19 cellular contexts compared by ENCODE assay signal in genomic region chr10:61039868-61040267, GRCh38.
DNase-seq lines count a peak whose midpoint lies in the region; ATAC-seq, FAIRE-seq and TF ChIP-seq lines count a peak whose summit lies in the region.
"Had no signal": no experiment of that assay in that cellular context is flagged by ENCODE, and none has a peak within 500 bp of the region (broad histone marks: within the 10 kb centered on the region; RNA-seq: fewer than 3 reads in every experiment).

No MANE protein-coding gene starts in this region.

- no peaks in the 10 kb centered on the region for H4K20me1 ChIP-seq in K562 (replicated peaks; ENCODE audit: control insufficient read depth, insufficient read depth, low read length)
- H4K20me1 ChIP-seq: BLaER1 had no signal

- no peaks in the 10 kb centered on the region for H3K27me3 ChIP-seq in K562 (ENCODE audit: control insufficient read depth in 2 of 2, insufficient read depth in 2 of 2, low read length in 2 of 2)
- H3K27me3 ChIP-seq: BLaER1 had no signal

- POLR2A ChIA-PET in K562 (lab: Yijun Ruan, JAX) = interaction anchor here (1.0 to 2.0 kb wide), 2 partner anchors 9 to 13 kb away, joined by 3 to 9 read pairs; no protein-coding TSS in a partner anchor

- CTCF ChIA-PET in K562 (lab: Yijun Ruan, JAX; ENCODE audit: low intra/inter-chr PET ratio) = no interaction called here

- no peaks in the 10 kb centered on the region for H3K9me3 ChIP-seq in K562 (replicated peaks; ENCODE audit: control insufficient read depth, insufficient read depth, low read depth, low read length)
- H3K9me3 ChIP-seq: Caco-2 had no signal

- BruUV-seq in K562 (replicated peaks; lab: Mats Ljungman, UMichigan) = no TSS peak

- DNase-seq in LHCN-M2 (ENCODE audit: low read depth) (peak; percentile 2), K562 (ENCODE audit: extremely low read depth in 1 of 4, low spot score in 3 of 4) (no peak), myocyte (ENCODE audit: low read depth) (peak; percentile 23), A172 (ENCODE audit: low spot score) (no peak)
- no peak for DNase-seq in activated effector memory CD4-positive, alpha-beta T cell treated with Interleukin-2 at 50 U/mL for 16 hours
- DNase-seq in activated T-cell treated with anti-CD3 and anti-CD28 coated beads, Interleukin-2, amount 50 U/mL, for 1 hour = no peak
- DNase-seq: Caco-2; CD4-positive, CD25-positive, alpha-beta regulatory T cell; CD8-positive, alpha-beta T cell; DMS153; DND-41; H9 had no signal

- ATAC-seq in K562 = no peak
- ATAC-seq: CD8-positive, alpha-beta T cell; GM23338; HCT116 had no signal

- H3K36me3 ChIP-seq in K562 (ENCODE audit: control insufficient read depth, insufficient read depth, low read length) = no peaks in the 10 kb centered on the region
- H3K36me3 ChIP-seq: BLaER1 had no signal

- no peak overlapping the region for H3K27ac ChIP-seq in K562 (ENCODE audit: extremely low read depth, low read depth, low read length)
- H3K27ac ChIP-seq: BLaER1, C4-2B had no signal

- H3K79me2 ChIP-seq in K562 (ENCODE audit: control insufficient read depth, insufficient read depth, low read length) = no peaks in the 10 kb centered on the region

- TF ChIP-seq EP300 in K562 (IDR thresholded peaks at IDR 0.05; ENCODE audit: low read length) = no peak

- in situ Hi-C loops in K562 (cut with MboI) = no loop called here

- TF ChIP-seq POLR2A in K562 (conservative IDR thresholded peaks at IDR 0.05) = no peak

- WGBS in K562 (ENCODE audit: insufficient coverage, low coverage, missing lambda C conversion rate) = 53% methylated on average over 1 of the region's 1 CpG

- no peak overlapping the region for H3K4me3 ChIP-seq in K562
- H3K4me3 ChIP-seq: BLaER1, GM23338 had no signal

- H3K9ac ChIP-seq in K562 (ENCODE audit: insufficient read depth in 1 of 2, low read depth in 2 of 2, low read length in 2 of 2) = no peak overlapping the region
- H3K9ac ChIP-seq: BLaER1 had no signal

- H2AFZ ChIP-seq in K562 (ENCODE audit: low read depth, low read length) = no peak overlapping the region
- H2AFZ ChIP-seq: GM23338 had no signal

- no peaks in the 10 kb centered on the region for H3K9me1 ChIP-seq in K562 (ENCODE audit: control insufficient read depth, insufficient read depth, low read length)

- intact Hi-C loops in K562 (cut with micrococcal nuclease) = no loop called here

- no peak for FAIRE-seq in K562 (lab: Jason Lieb, UNC)
- FAIRE-seq: A204.1, G401.6, GM12892 had no signal

- peaks cover 0 to 6% of the 10 kb centered on the region in 2 experiments; a peak in 1 of 5 replicates for H3K4me1 ChIP-seq in K562 (replicated peaks in 1 of 2; ENCODE audit: control insufficient read depth in 2 of 2, insufficient read depth in 2 of 2, low read length in 2 of 2)
- H3K4me1 ChIP-seq: BLaER1 had no signal

- TF ChIP-seq RAD21 in K562 (CRISPR knock-in tag; conservative IDR thresholded peaks at IDR 0.05 in 1 of 2, IDR thresholded peaks at IDR 0.05 in 1 of 2) = no peak

- no peak overlapping the region for H3K4me2 ChIP-seq in K562 (ENCODE audit: insufficient read depth, low read length)
- H3K4me2 ChIP-seq: BLaER1, GM23338 had no signal

- TF ChIP-seq CTCF in K562 (IDR thresholded peaks at IDR 0.05 in 2 of 3, conservative IDR thresholded peaks at IDR 0.05 in 1 of 3; ENCODE audit: insufficient read depth in 2 of 3, low read depth in 1 of 3, low read length in 3 of 3) = no peak

TF ChIP-seq in K562, 482 proteins besides CTCF, POLR2A, EP300 and RAD21:
- TF ChIP-seq VEZF1 (CRISPR knock-in tag; IDR thresholded peaks at IDR 0.05) (no peak), EWSR1 (IDR thresholded peaks at IDR 0.05; ENCODE audit: borderline replicate concordance, low read depth, partially characterized antibody) (no peak), PBX2 (CRISPR knock-in tag; IDR thresholded peaks at IDR 0.05; ENCODE audit: low read depth) (no peak), PBX2 (tag; conservative IDR thresholded peaks at IDR 0.05; ENCODE audit: low read depth) (peak; percentile 39; the same call in 1 of the 2 replicates), HNRNPLL (IDR thresholded peaks at IDR 0.05; ENCODE audit: low read depth, low read length, poor library complexity, severe bottlenecking) (no peak), HSF4 (CRISPR knock-in tag; IDR thresholded peaks at IDR 0.05; ENCODE audit: borderline replicate concordance) (no peak), TCFL5 (CRISPR knock-in tag; conservative IDR thresholded peaks at IDR 0.05) (no peak), CEBPB (tag; IDR thresholded peaks at IDR 0.05) (peak; percentile 77), MEIS2 (IDR thresholded peaks at IDR 0.05; ENCODE audit: partially characterized antibody) (peak; percentile 18), CEBPG (CRISPR knock-in tag; IDR thresholded peaks at IDR 0.05) (no peak), CEBPG (tag; conservative IDR thresholded peaks at IDR 0.05 in 1 of 2, IDR thresholded peaks at IDR 0.05 in 1 of 2) (peak; percentile 54; a peak in 2 of 4 replicates), ETS1 (conservative IDR thresholded peaks at IDR 0.05; ENCODE audit: control insufficient read depth, low read depth, low read length) (no peak), CBFA2T3 (IDR thresholded peaks at IDR 0.05) (0 out of 2 replicates have a peak, but pooled peaks have one; percentile 6), HMGN3 (IDR thresholded peaks at IDR 0.05; ENCODE audit: borderline replicate concordance, extremely low read depth, insufficient read length, low read depth, low read length) (no peak)

Comparison
In these comparisons a context has a peak if more than half of its experiments do, and no peak if none do; other contexts are left out.
1. DNase-seq: peak in LHCN-M2 (single experiment) and myocyte (single experiment); none in K562 (0 of 4), activated effector memory CD4-positive, alpha-beta T cell treated with Interleukin-2 at 50 U/mL for 16 hours (single experiment), A172 (single experiment) and activated T-cell treated with anti-CD3 and anti-CD28 coated beads, Interleukin-2, amount 50 U/mL, for 1 hour (single experiment).